Comparison of ENCODE assay signal across 9 cellular contexts in genomic region chr3:72100062-72100511, GRCh38.
DNase-seq lines count a peak whose midpoint lies in the region; ATAC-seq, FAIRE-seq and TF ChIP-seq lines count a peak whose summit lies in the region.
"Had no signal": no experiment of that assay in that cellular context is flagged by ENCODE, and none has a peak within 500 bp of the region (broad histone marks: within the 10 kb centered on the region; RNA-seq: fewer than 3 reads in every experiment).

No MANE protein-coding gene starts in this region.

- 0 out of 2 replicates have a peak, but pooled peaks cover 9% of the 10 kb centered on the region for H3K79me2 ChIP-seq in Karpas-422 (ENCODE audit: low read length)
- no peaks in the 10 kb centered on the region for H3K79me2 ChIP-seq in astrocyte (ENCODE audit: insufficient read depth, low read length)

- FAIRE-seq in astrocyte (lab: Jason Lieb, UNC), result no peak
- FAIRE-seq: TTC549 had no signal

- peak overlapping the region; percentile 66 for H3K4me3 Mint-ChIP-seq in astrocyte (ENCODE audit: unreplicated experiment)

- peak; percentile 89 for DNase-seq in Karpas-422
- no peak for DNase-seq in astrocyte (ENCODE audit: low read depth)
- DNase-seq in stimulated activated CD4-positive, alpha-beta T cell treated with anti-CD3 and anti-CD28 coated beads, Interleukin-15, amount 100 ng/mL, for 24 hours, result no peak
- no peak for DNase-seq in gastrocnemius medialis

- H3K9me3 ChIP-seq in BLaER1, result no peaks in the 10 kb centered on the region
- H3K9me3 ChIP-seq in Karpas-422 (ENCODE audit: low read length), result no peaks in the 10 kb centered on the region
- H3K9me3 ChIP-seq in astrocyte (ENCODE audit: insufficient read depth, low read depth, low read length), result no peaks in the 10 kb centered on the region
- H3K9me3 ChIP-seq in muscle layer of duodenum (ENCODE audit: control insufficient read depth in 1 of 2, low read length in 2 of 2), result no peaks in the 10 kb centered on the region
- no peaks in the 10 kb centered on the region for H3K9me3 ChIP-seq in gastrocnemius medialis

- peak overlapping the region; percentile 92 for H3K4me2 ChIP-seq in BLaER1
- H3K4me2 ChIP-seq in Karpas-422 (ENCODE audit: low read depth, low read length, poor library complexity, severe bottlenecking), result peak overlapping the region; percentile 77
- peak overlapping the region; percentile 86 for H3K4me2 ChIP-seq in astrocyte (ENCODE audit: low read length)

- peaks cover 74% of the 10 kb centered on the region for H3K27me3 Mint-ChIP-seq in astrocyte (ENCODE audit: low read depth, unreplicated experiment)

- in situ Hi-C loops in gastrocnemius medialis (cut with MboI; ENCODE audit: low sequenced_read_pairs in 4 of 4), result no loop called here

- peaks cover 16% of the 10 kb centered on the region for H4K20me1 ChIP-seq in BLaER1
- H4K20me1 ChIP-seq in Karpas-422 (ENCODE audit: insufficient read depth, low read depth, low read length), result no peaks in the 10 kb centered on the region
- H4K20me1 ChIP-seq in astrocyte (ENCODE audit: insufficient read depth, low read length), result no peaks in the 10 kb centered on the region

- peaks cover 3% of the 10 kb centered on the region for H3K9me3 Mint-ChIP-seq in astrocyte (ENCODE audit: unreplicated experiment)

- no peak overlapping the region for H3K9ac ChIP-seq in BLaER1
- peak overlapping the region; percentile 81 for H3K9ac ChIP-seq in Karpas-422 (ENCODE audit: low read length)
- H3K9ac ChIP-seq in astrocyte (ENCODE audit: low read length), result peak overlapping the region; percentile 39

- H3K27ac Mint-ChIP-seq in astrocyte (ENCODE audit: unreplicated experiment), result no peak overlapping the region

- peaks cover 3% of the 10 kb centered on the region for H3K4me1 Mint-ChIP-seq in astrocyte (ENCODE audit: low read depth, unreplicated experiment)

- ATAC-seq in GM21619 (IDR thresholded peaks at IDR 0.05; ENCODE audit: unreplicated experiment) (no peak), gastrocnemius medialis (no peak), HG02970 (IDR thresholded peaks at IDR 0.05; ENCODE audit: low FRiP score, unreplicated experiment) (no peak)

- TF ChIP-seq CTCF in astrocyte (IDR thresholded peaks at IDR 0.05; ENCODE audit: insufficient read depth, low read depth, low read length) (no peak), gastrocnemius medialis (IDR thresholded peaks at IDR 0.05 in 4 of 5, conservative IDR thresholded peaks at IDR 0.05 in 1 of 5) (no peak)

- H2AFZ ChIP-seq in Karpas-422 (ENCODE audit: low read length), result no peak overlapping the region; the same call in 1 of the 2 replicates
- no peak overlapping the region for H2AFZ ChIP-seq in astrocyte (ENCODE audit: low read depth, low read length)

- TF ChIP-seq POLR2A in gastrocnemius medialis (IDR thresholded peaks at IDR 0.05), result no peak

- H3K4me1 ChIP-seq in BLaER1 (peaks cover 61% of the 10 kb centered on the region), Karpas-422 (ENCODE audit: low read length) (peaks cover 93% of the 10 kb centered on the region), astrocyte (ENCODE audit: insufficient read depth, low read length) (peaks cover 6% of the 10 kb centered on the region), muscle layer of duodenum (ENCODE audit: control insufficient read depth in 1 of 2, insufficient read depth in 2 of 2, low read length in 2 of 2) (peaks cover 5 to 8% of the 10 kb centered on the region in 2 donors), gastrocnemius medialis (peaks cover 0 to 6% of the 10 kb centered on the region in 2 donors)

- no peak overlapping the region for H3K27ac ChIP-seq in BLaER1
- H3K27ac ChIP-seq in Karpas-422 (ENCODE audit: low read length), result peak overlapping the region; percentile 97
- no peak overlapping the region for H3K27ac ChIP-seq in astrocyte (ENCODE audit: low read depth, low read length)
- H3K27ac ChIP-seq in muscle layer of duodenum (ENCODE audit: low read length), result peak overlapping the region; percentile 70
- H3K27ac ChIP-seq in gastrocnemius medialis, result no peak overlapping the region

- no peaks in the 10 kb centered on the region for H3K9me2 ChIP-seq in Karpas-422 (replicated peaks; ENCODE audit: insufficient read depth, low read length)

- intact Hi-C loops in gastrocnemius medialis (cut with DNase I; ENCODE audit: low total_unique reads), result no loop called here

- H3K36me3 ChIP-seq in BLaER1 (no peaks in the 10 kb centered on the region), Karpas-422 (ENCODE audit: insufficient read depth, low read length) (peaks cover 8% of the 10 kb centered on the region; the same call in 1 of the 2 replicates), astrocyte (ENCODE audit: insufficient read depth, low read length) (no peaks in the 10 kb centered on the region), muscle layer of duodenum (ENCODE audit: control insufficient read depth in 1 of 2, insufficient read depth in 2 of 2, low read length in 2 of 2) (no peaks in the 10 kb centered on the region), gastrocnemius medialis (no peaks in the 10 kb centered on the region)

- H3K36me3 Mint-ChIP-seq in astrocyte (ENCODE audit: low read depth, unreplicated experiment), result no peaks in the 10 kb centered on the region

- H3K27me3 ChIP-seq in BLaER1 (no peaks in the 10 kb centered on the region; the same call in 1 of the 2 replicates), Karpas-422 (ENCODE audit: low read length) (no peaks in the 10 kb centered on the region), astrocyte (ENCODE audit: insufficient read depth, low read length) (peaks cover 53% of the 10 kb centered on the region), muscle layer of duodenum (ENCODE audit: low read depth, low read length) (no peaks in the 10 kb centered on the region), gastrocnemius medialis (peaks cover 14 to 32% (median 16%) of the 10 kb centered on the region in 3 donors)

- H3K4me3 ChIP-seq in BLaER1 (peak overlapping the region; percentile 55), Karpas-422 (ENCODE audit: low read length) (peak overlapping the region; percentile 68), astrocyte (ENCODE audit: insufficient read depth, low read depth, low read length) (peak overlapping the region; percentile 45), muscle layer of duodenum (ENCODE audit: low read depth in 1 of 2, low read length in 2 of 2) (peak overlapping the region; percentile 30 to 55), gastrocnemius medialis (no peak overlapping the region)

Comparison
In these comparisons a context has a peak if more than half of its experiments do, and no peak if none do; other contexts are left out.
1. H3K27ac ChIP-seq: peak in Karpas-422 (single experiment) and muscle layer of duodenum (single experiment); none in BLaER1 (single experiment), astrocyte (single experiment) and gastrocnemius medialis (0 of 4).
2. H3K4me3 ChIP-seq: peak in BLaER1 (single experiment), Karpas-422 (single experiment), astrocyte (single experiment) and muscle layer of duodenum (2 of 2); none in gastrocnemius medialis (0 of 4).
3. Peak in every context shown above with its lines, with median percentiles within 50 percentile points of each other: H3K4me2 ChIP-seq.